Comparison of ENCODE assay signal across 15 cellular contexts in genomic region chr9:134422301-134422700, GRCh38.
DNase-seq lines count a peak whose midpoint lies in the region; ATAC-seq, FAIRE-seq and TF ChIP-seq lines count a peak whose summit lies in the region.
"Had no signal": no experiment of that assay in that cellular context is flagged by ENCODE, and none has a peak within 500 bp of the region (broad histone marks: within the 10 kb centered on the region; RNA-seq: fewer than 3 reads in every experiment).

No MANE protein-coding gene starts in this region.

- intact Hi-C loops in MCF 10A (cut with micrococcal nuclease) (no loop called here), breast epithelium (cut with DNase I; ENCODE audit: low total_unique reads) (loop anchor here (5.0 kb wide), 1 partner anchor 660 kb away; no protein-coding TSS in a partner anchor), heart left ventricle (cut with DNase I) (no loop called here), mucosa of descending colon (cut with DNase I, micrococcal nuclease) (no loop called here), mammary epithelial cell (cut with micrococcal nuclease) (no loop called here)

- BruUV-seq in MCF 10A (replicated peaks; lab: Mats Ljungman, UMichigan) (no TSS peak), mammary epithelial cell (replicated peaks; lab: Mats Ljungman, UMichigan) (no TSS peak)

- in situ Hi-C loops in mammary epithelial cell (cut with MboI; ENCODE audit: low sequenced_read_pairs in 2 of 2): no loop called here

- no peak overlapping the region for H3K4me2 ChIP-seq in mammary epithelial cell (ENCODE audit: insufficient read depth, low read depth, low read length)

- no peak for FAIRE-seq in urothelium cell line (lab: Jason Lieb, UNC)
- FAIRE-seq: RCC 7860 had no signal

- no peaks in the 10 kb centered on the region for H3K27me3 Mint-ChIP-seq in MCF 10A (ENCODE audit: insufficient read depth, unreplicated experiment)
- H3K27me3 Mint-ChIP-seq: effector memory CD8-positive, alpha-beta T cell had no signal

- peak; percentile 30 to 61 (median 46) for ATAC-seq in heart left ventricle
- peak; percentile 92 for ATAC-seq in mucosa of descending colon
- no peak for ATAC-seq in SK-N-SH treated with all-trans-retinoic acid at 6 μM for 48 hours
- ATAC-seq: effector memory CD8-positive, alpha-beta T cell had no signal

- H3K9me3 Mint-ChIP-seq in MCF 10A (ENCODE audit: unreplicated experiment): no peaks in the 10 kb centered on the region
- H3K9me3 Mint-ChIP-seq: effector memory CD8-positive, alpha-beta T cell; HFFc6 had no signal

- H3K79me2 ChIP-seq in mammary epithelial cell (ENCODE audit: insufficient read depth, low read length): no peaks in the 10 kb centered on the region

- TF ChIP-seq CTCF in MCF 10A (IDR thresholded peaks at IDR 0.05; ENCODE audit: unreplicated experiment) (no peak), breast epithelium (IDR thresholded peaks at IDR 0.05) (no peak), heart left ventricle (IDR thresholded peaks at IDR 0.05) (no peak), mucosa of descending colon (IDR thresholded peaks at IDR 0.05) (no peak), mammary epithelial cell (conservative IDR thresholded peaks at IDR 0.05 in 1 of 2, IDR thresholded peaks at IDR 0.05 in 1 of 2; ENCODE audit: extremely low read depth in 1 of 2, insufficient read depth in 1 of 2, low read depth in 1 of 2, low read length in 2 of 2) (no peak)

- no peaks in the 10 kb centered on the region for H3K4me1 ChIP-seq in breast epithelium
- peaks cover 0 to 66% (median 15%) of the 10 kb centered on the region in 12 donors for H3K4me1 ChIP-seq in heart left ventricle
- peaks cover 19% of the 10 kb centered on the region for H3K4me1 ChIP-seq in mucosa of descending colon (ENCODE audit: low read depth)
- H3K4me1 ChIP-seq in mammary epithelial cell (ENCODE audit: insufficient read depth, low read length): no peaks in the 10 kb centered on the region

- H3K9me3 ChIP-seq in breast epithelium (no peaks in the 10 kb centered on the region), heart left ventricle (no peaks in the 10 kb centered on the region), mucosa of descending colon (no peaks in the 10 kb centered on the region), mammary epithelial cell (replicated peaks; ENCODE audit: insufficient read depth, low read length) (no peaks in the 10 kb centered on the region)

- dilution Hi-C loops in mammary epithelial cell (cut with HindIII; ENCODE audit: low sequenced_read_pairs): no loop called here

- CTCF ChIA-PET in MCF 10A (lab: Yijun Ruan, JAX): interaction anchor here (0.6 kb wide), 1 partner anchor 14 kb away, joined by 3 read pairs; no protein-coding TSS in a partner anchor
- CTCF ChIA-PET in mammary epithelial cell (lab: Charles Lee; ENCODE audit: low non-redundant PET): no interaction called here

- H3K27ac ChIP-seq in breast epithelium (peak overlapping the region in 1 of 2 donors; percentile 63), heart left ventricle (peak overlapping the region in 3 of 12 donors; percentile 9 to 47 (median 31)), mammary epithelial cell (ENCODE audit: insufficient read depth, low read depth, low read length) (no peak overlapping the region)
- H3K27ac ChIP-seq: 22Rv1 had no signal

- H3K4me3 ChIP-seq in breast epithelium (no peak overlapping the region), heart left ventricle (no peak overlapping the region), mucosa of descending colon (no peak overlapping the region), mammary epithelial cell (replicated peaks in 1 of 3; ENCODE audit: insufficient read depth in 1 of 3, low read depth in 2 of 3, low read length in 3 of 3) (no peak overlapping the region)

- H3K4me3 Mint-ChIP-seq in MCF 10A (ENCODE audit: unreplicated experiment): peak overlapping the region; percentile 24
- H3K4me3 Mint-ChIP-seq: effector memory CD8-positive, alpha-beta T cell; HFFc6 had no signal

- WGBS in heart left ventricle, 4 donors: 18 to 31% (median 21%) methylated on average over 20 to 21 of the region's 21 CpGs
- no CpG with 5 or more reads among the region's 21 CpGs for WGBS in mammary epithelial cell (ENCODE audit: low coverage, missing lambda C conversion rate)

- H3K27me3 ChIP-seq in breast epithelium: no peaks in the 10 kb centered on the region
- no peaks in the 10 kb centered on the region for H3K27me3 ChIP-seq in heart left ventricle
- no peaks in the 10 kb centered on the region for H3K27me3 ChIP-seq in mammary epithelial cell (ENCODE audit: insufficient read depth, low read length)

- no peaks in the 10 kb centered on the region for H4K20me1 ChIP-seq in mammary epithelial cell (ENCODE audit: insufficient read depth, low read length)

- H3K36me3 ChIP-seq in breast epithelium (no peaks in the 10 kb centered on the region), heart left ventricle (peaks cover 0 to 78% (median 32%) of the 10 kb centered on the region in 9 donors), mucosa of descending colon (ENCODE audit: low read depth) (peaks cover 5% of the 10 kb centered on the region), mammary epithelial cell (ENCODE audit: insufficient read depth, low read length) (peaks cover 7% of the 10 kb centered on the region)

- peaks cover 59% of the 10 kb centered on the region for H3K36me3 Mint-ChIP-seq in MCF 10A (ENCODE audit: insufficient read depth, unreplicated experiment)

- no peak overlapping the region for H2AFZ ChIP-seq in mammary epithelial cell (ENCODE audit: low read depth, low read length)

- peaks cover 20% of the 10 kb centered on the region for H3K4me1 Mint-ChIP-seq in MCF 10A (ENCODE audit: insufficient read depth, unreplicated experiment)

- POLR2A ChIA-PET in MCF 10A (lab: Yijun Ruan, JAX): interaction anchor here (2.4 to 2.6 kb wide), 2 partner anchors 11 to 13 kb away, joined by 6 read pairs; no protein-coding TSS in a partner anchor

- no peak overlapping the region for H3K9ac ChIP-seq in mammary epithelial cell (ENCODE audit: insufficient read depth, low read length)

- H3K27ac Mint-ChIP-seq in MCF 10A (ENCODE audit: low read depth, unreplicated experiment): peak overlapping the region; percentile 59
- H3K27ac Mint-ChIP-seq: effector memory CD8-positive, alpha-beta T cell; HFFc6 had no signal

- DNase-seq in MCF 10A (ENCODE audit: unreplicated experiment) (peak; percentile 54), breast epithelium (ENCODE audit: low spot score in 2 of 2) (no peak), heart left ventricle (peak in 1 of 5 donors; percentile 69), mucosa of descending colon (peak; percentile 85 to 93 (median 93)), urothelium cell line (ENCODE audit: low spot score) (peak; percentile 33), GF-D8 (lab: John Stamatoyannopoulos, UW) (no peak), mammary epithelial cell (no peak)
- DNase-seq: COR-L47; effector memory CD8-positive, alpha-beta T cell; HFFc6; NCI-H1417 treated with DMSO at 0.1 percent for 48 hours; NCI-H510A had no signal

- no peak for TF ChIP-seq POLR2A in breast epithelium (IDR thresholded peaks at IDR 0.05)
- no peak for TF ChIP-seq POLR2A in heart left ventricle (IDR thresholded peaks at IDR 0.05)

TF ChIP-seq in SK-N-SH treated with all-trans-retinoic acid at 6 μM for 48 hours, 23 proteins besides CTCF, POLR2A, EP300 and RAD21:
- TF ChIP-seq ZFP30 (CRISPR knock-in tag; IDR thresholded peaks at IDR 0.05) (no peak), ZNF565 (CRISPR knock-in tag; conservative IDR thresholded peaks at IDR 0.05; ENCODE audit: low read depth) (no peak)

Comparison
In these comparisons a context has a peak if more than half of its experiments do, and no peak if none do; other contexts are left out.
1. DNase-seq: peak in MCF 10A (single experiment), mucosa of descending colon (3 of 3) and urothelium cell line (single experiment); none in breast epithelium (0 of 2), GF-D8 (single experiment) and mammary epithelial cell (single experiment).